Comparison of ENCODE assay signal across 1 cellular context in the genomic region with DNA sequence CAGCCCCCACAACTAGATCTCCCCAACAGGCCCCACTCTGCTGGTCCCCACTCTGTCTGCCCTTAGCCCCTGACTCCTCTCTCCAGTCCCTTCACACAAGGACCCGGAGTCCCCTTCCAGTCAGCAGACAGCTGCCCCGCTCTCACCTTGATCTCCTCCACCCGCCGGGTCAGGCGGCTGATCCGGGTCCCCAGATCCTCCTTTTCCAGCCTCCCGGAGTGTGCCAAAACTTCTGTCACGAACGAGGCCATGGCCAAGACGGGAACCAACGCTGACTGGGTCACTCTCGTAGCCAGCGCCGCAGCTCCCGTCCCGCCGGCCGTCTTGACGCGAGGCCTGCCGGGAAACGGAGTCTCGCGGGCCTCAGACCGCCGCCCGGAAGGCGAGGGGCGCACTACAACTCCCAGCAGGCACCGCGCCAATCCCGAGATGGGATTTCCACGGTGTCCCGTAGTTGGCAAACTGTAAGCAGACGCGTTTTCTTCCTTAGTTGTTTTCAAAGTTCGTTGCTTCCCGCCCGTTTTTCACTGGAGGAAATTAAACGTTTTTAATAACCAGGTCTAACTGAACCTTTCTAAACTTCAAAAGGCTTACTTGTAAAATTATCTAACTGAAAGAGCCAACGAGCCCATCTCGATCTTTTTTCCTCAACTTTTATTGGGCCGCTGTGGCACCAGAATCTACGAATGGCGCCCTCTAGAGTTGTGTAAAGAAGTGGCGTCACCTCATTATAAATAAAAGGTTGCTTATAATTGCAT.
TF ChIP-seq lines count a peak whose summit lies in the region.

Gene ZW10, minus strand, starts transcription at position 277 of the 758 bp plus-strand sequence. Its CDS starts 26 bp downstream, at position 251.

TF ChIP-seq in HepG2, 621 proteins besides CTCF, POLR2A, EP300 and RAD21 (continued from another document and continues in another):
- peak; percentile 47; the same call in 1 of the 2 replicates for TF ChIP-seq ZNF770 (CRISPR knock-in tag; IDR thresholded peaks at IDR 0.05)
- peak; percentile 78 for TF ChIP-seq TARDBP (CRISPR knock-in tag; IDR thresholded peaks at IDR 0.05)
- TF ChIP-seq ZNF160 (CRISPR knock-in tag; IDR thresholded peaks at IDR 0.05) = 0 out of 2 replicates have a peak, but pooled peaks have one; percentile 28
- TF ChIP-seq MAFF (IDR thresholded peaks at IDR 0.05; ENCODE audit: low read depth, low read length) = no peak
- TF ChIP-seq ZSCAN30 (CRISPR knock-in tag; IDR thresholded peaks at IDR 0.05) = no peak
- no peak for TF ChIP-seq ZBTB40 (IDR thresholded peaks at IDR 0.05)
- TF ChIP-seq ZBTB40 (CRISPR knock-in tag; IDR thresholded peaks at IDR 0.05) = peak; percentile 80; the same call in 1 of the 2 replicates
- TF ChIP-seq SP140L (CRISPR knock-in tag; IDR thresholded peaks at IDR 0.05; ENCODE audit: borderline replicate concordance) = 0 out of 2 replicates have a peak, but pooled peaks have one; percentile 82
- 0 out of 2 replicates have a peak, but pooled peaks have one; percentile 61 for TF ChIP-seq CAMTA2 (CRISPR knock-in tag; IDR thresholded peaks at IDR 0.05; ENCODE audit: borderline replicate concordance)
- TF ChIP-seq POLR2AphosphoS5 (IDR thresholded peaks at IDR 0.05; ENCODE audit: low read depth, low read length) = peak; percentile 87
- peak; percentile 28; the same call in 1 of the 2 replicates for TF ChIP-seq GATAD2A (CRISPR knock-in tag; IDR thresholded peaks at IDR 0.05)
- TF ChIP-seq IKZF5 (CRISPR knock-in tag; IDR thresholded peaks at IDR 0.05) = 0 out of 2 replicates have a peak, but pooled peaks have one; percentile 39
- TF ChIP-seq, protein P1, sequence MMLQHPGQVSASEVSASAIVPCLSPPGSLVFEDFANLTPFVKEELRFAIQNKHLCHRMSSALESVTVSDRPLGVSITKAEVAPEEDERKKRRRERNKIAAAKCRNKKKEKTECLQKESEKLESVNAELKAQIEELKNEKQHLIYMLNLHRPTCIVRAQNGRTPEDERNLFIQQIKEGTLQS (CRISPR knock-in tag; IDR thresholded peaks at IDR 0.05) = no peak
- TF ChIP-seq NR2C2 (CRISPR knock-in tag; IDR thresholded peaks at IDR 0.05; ENCODE audit: borderline replicate concordance) = peak; percentile 83
- 0 out of 2 replicates have a peak, but pooled peaks have one; percentile 53 for TF ChIP-seq CBFB (CRISPR knock-in tag; IDR thresholded peaks at IDR 0.05)
- TF ChIP-seq, protein P2, sequence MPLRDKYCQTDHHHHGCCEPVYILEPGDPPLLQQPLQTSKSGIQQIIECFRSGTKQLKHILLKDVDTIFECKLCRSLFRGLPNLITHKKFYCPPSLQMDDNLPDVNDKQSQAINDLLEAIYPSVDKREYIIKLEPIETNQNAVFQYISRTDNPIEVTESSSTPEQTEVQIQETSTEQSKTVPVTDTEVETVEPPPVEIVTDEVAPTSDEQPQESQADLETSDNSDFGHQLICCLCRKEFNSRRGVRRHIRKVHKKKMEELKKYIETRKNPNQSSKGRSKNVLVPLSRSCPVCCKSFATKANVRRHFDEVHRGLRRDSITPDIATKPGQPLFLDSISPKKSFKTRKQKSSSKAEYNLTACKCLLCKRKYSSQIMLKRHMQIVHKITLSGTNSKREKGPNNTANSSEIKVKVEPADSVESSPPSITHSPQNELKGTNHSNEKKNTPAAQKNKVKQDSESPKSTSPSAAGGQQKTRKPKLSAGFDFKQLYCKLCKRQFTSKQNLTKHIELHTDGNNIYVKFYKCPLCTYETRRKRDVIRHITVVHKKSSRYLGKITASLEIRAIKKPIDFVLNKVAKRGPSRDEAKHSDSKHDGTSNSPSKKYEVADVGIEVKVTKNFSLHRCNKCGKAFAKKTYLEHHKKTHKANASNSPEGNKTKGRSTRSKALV (CRISPR knock-in tag; IDR thresholded peaks at IDR 0.05) = 0 out of 2 replicates have a peak, but pooled peaks have one; percentile 42
- TF ChIP-seq ZNF407 (CRISPR knock-in tag; IDR thresholded peaks at IDR 0.05; ENCODE audit: not compliant biosample characterization) = no peak
- TF ChIP-seq KLF6 (CRISPR knock-in tag; IDR thresholded peaks at IDR 0.05) = no peak
- no peak for TF ChIP-seq ZNF10 (CRISPR knock-in tag; IDR thresholded peaks at IDR 0.05; ENCODE audit: borderline replicate concordance, low read depth)
- TF ChIP-seq NFATC3 (CRISPR knock-in tag; IDR thresholded peaks at IDR 0.05) = no peak
- TF ChIP-seq TRIM24 (CRISPR knock-in tag; IDR thresholded peaks at IDR 0.05) = no peak
- no peak for TF ChIP-seq ZNF414 (CRISPR knock-in tag; IDR thresholded peaks at IDR 0.05)
- no peak for TF ChIP-seq JUN (CRISPR knock-in tag; IDR thresholded peaks at IDR 0.05)
- no peak for TF ChIP-seq KDM1A (CRISPR knock-in tag; IDR thresholded peaks at IDR 0.05)
